8 cellular contexts compared by ENCODE assay signal in genomic region chr9:92021785-92022541, GRCh38.
A peak's percentile ranks its signal among the peaks of the same experiment; 100 is the strongest.
DNase-seq lines count a peak whose midpoint lies in the region; ATAC-seq and TF ChIP-seq lines count a peak whose summit lies in the region.
"Not testable (repeated sequence)": the region's sequence is repeated elsewhere in the genome, so short reads cannot be mapped to it uniquely, and the experiment has no call there.

No MANE protein-coding gene starts in this region.

- H3K27me3 ChIP-seq in AG04450 (ENCODE audit: control insufficient read depth, insufficient read depth, low read length), result not testable (repeated sequence)

- POLR2A ChIA-PET in AG04450 (lab: Yijun Ruan, JAX), result not testable (repeated sequence)
- POLR2A ChIA-PET in MCF 10A (lab: Yijun Ruan, JAX), result interaction anchor here (0.6 kb wide), 1 partner anchor 95 kb away, joined by 4 read pairs; no protein-coding TSS in a partner anchor

- CTCF ChIA-PET in AG04450 (lab: Charles Lee); MCF 10A (lab: Yijun Ruan, JAX): not testable (repeated sequence)

- H3K36me3 Mint-ChIP-seq in activated T-cell treated with anti-CD3 and anti-CD28 coated beads, Interleukin-2, amount 50 U/mL, for 4 hours (ENCODE audit: insufficient read depth); MCF 10A (ENCODE audit: insufficient read depth, unreplicated experiment): not testable (repeated sequence)

- BruUV-seq in MCF 10A (replicated peaks; lab: Mats Ljungman, UMichigan), result not testable (repeated sequence)

- not testable (repeated sequence) for H3K4me1 Mint-ChIP-seq in activated T-cell treated with anti-CD3 and anti-CD28 coated beads, Interleukin-2, amount 50 U/mL, for 4 hours (ENCODE audit: low read depth); MCF 10A (ENCODE audit: insufficient read depth, unreplicated experiment)

- DNase-seq in AG04450 (ENCODE audit: low read depth, low spot score) (peak; percentile 75), H4 (ENCODE audit: low spot score) (peak; percentile 88), M059J (ENCODE audit: low read depth) (peak; percentile 83), RPMI8226 (peak; percentile 11), MCF 10A (ENCODE audit: unreplicated experiment) (peak; percentile 80), fibroblast of pulmonary artery (ENCODE audit: low read depth) (peak; percentile 89), myocyte (ENCODE audit: low read depth) (peak; percentile 15)
- not testable (repeated sequence) for DNase-seq in activated T-cell treated with anti-CD3 and anti-CD28 coated beads, Interleukin-2, amount 50 U/mL, for 4 hours

- peak overlapping the region; percentile 39 for H3K27ac ChIP-seq in AG04450 (ENCODE audit: low read depth, low read length)

- H3K4me3 ChIP-seq in AG04450 (ENCODE audit: low read depth, low read length); fibroblast of pulmonary artery (replicated peaks; ENCODE audit: low read depth, low read length): not testable (repeated sequence)

- peak; percentile 46 to 52 for ATAC-seq in activated T-cell treated with anti-CD3 and anti-CD28 coated beads, Interleukin-2, amount 50 U/mL, for 4 hours

- H3K4me3 Mint-ChIP-seq in activated T-cell treated with anti-CD3 and anti-CD28 coated beads, Interleukin-2, amount 50 U/mL, for 4 hours; MCF 10A (ENCODE audit: unreplicated experiment): not testable (repeated sequence)

- not testable (repeated sequence) for H3K9me3 ChIP-seq in AG04450 (ENCODE audit: control insufficient read depth, insufficient read depth, low read length)

- H3K27me3 Mint-ChIP-seq in activated T-cell treated with anti-CD3 and anti-CD28 coated beads, Interleukin-2, amount 50 U/mL, for 4 hours (ENCODE audit: low read depth), result not testable (repeated sequence)
- peaks cover 30% of the 10 kb centered on the region for H3K27me3 Mint-ChIP-seq in MCF 10A (ENCODE audit: insufficient read depth, unreplicated experiment)

- H3K9me3 Mint-ChIP-seq in activated T-cell treated with anti-CD3 and anti-CD28 coated beads, Interleukin-2, amount 50 U/mL, for 4 hours, result peaks cover 20% of the 10 kb centered on the region
- not testable (repeated sequence) for H3K9me3 Mint-ChIP-seq in MCF 10A (ENCODE audit: unreplicated experiment)

- intact Hi-C loops in MCF 10A (cut with micrococcal nuclease), result loop anchor here (10.0 kb wide), 1 partner anchor 247 kb away; no protein-coding TSS in a partner anchor

- not testable (repeated sequence) for H3K27ac Mint-ChIP-seq in MCF 10A (ENCODE audit: low read depth, unreplicated experiment)

- TF ChIP-seq CTCF in AG04450 (IDR thresholded peaks at IDR 0.05; ENCODE audit: low read depth, low read length); MCF 10A (IDR thresholded peaks at IDR 0.05; ENCODE audit: unreplicated experiment); fibroblast of pulmonary artery (IDR thresholded peaks at IDR 0.05; ENCODE audit: low read length, missing control alignments): not testable (repeated sequence)
